ENCODE assay signal across 8 cellular contexts in the genomic region with DNA sequence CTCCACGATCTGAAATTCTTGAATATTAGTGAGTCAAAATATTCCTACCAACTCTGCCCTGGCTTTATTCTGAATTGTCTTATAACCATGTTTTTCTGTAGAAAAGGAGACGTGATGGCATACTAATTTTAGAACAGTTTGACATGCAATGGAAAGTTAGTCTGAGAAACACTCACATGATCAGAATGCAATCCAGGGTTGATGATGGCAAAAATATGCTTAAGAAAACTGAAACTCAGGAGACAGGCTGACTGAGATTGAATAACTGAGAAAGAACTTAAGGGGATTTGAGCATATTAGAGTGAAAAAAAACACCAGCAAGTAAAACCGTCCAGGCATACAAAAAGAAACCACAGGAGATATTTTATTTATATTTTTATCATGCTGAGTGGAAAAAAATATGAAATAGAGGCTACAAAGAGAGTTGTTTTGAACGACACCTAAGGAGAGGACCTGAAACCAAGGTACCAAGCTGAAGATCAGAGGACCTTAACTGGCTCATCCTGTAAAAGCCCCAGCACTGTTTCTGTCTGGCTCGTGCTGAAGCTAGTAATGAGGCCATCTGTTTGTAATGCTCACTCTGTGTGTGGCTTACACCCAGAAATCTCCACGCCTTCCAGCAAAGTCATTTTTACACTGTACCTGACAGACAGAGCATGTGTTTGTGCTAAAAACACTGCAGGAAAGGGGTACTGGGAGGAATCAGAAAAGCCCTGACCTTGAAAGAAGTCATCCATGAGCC.
DNase-seq lines count a peak whose midpoint lies in the region; ATAC-seq and TF ChIP-seq lines count a peak whose summit lies in the region.

No MANE protein-coding gene starts in this region.

- TF ChIP-seq CTCF in AG04449 (IDR thresholded peaks at IDR 0.05; ENCODE audit: insufficient read depth, low read length, missing control alignments) (no peak), prostate gland (IDR thresholded peaks at IDR 0.05) (no peak), mesothelial cell of epicardium (IDR thresholded peaks at IDR 0.05; ENCODE audit: unreplicated experiment) (no peak)

- H3K27ac ChIP-seq in prostate gland, result peak overlapping the region; percentile 8 to 16

- no peak for ATAC-seq in HG02623 (IDR thresholded peaks at IDR 0.05; ENCODE audit: unreplicated experiment)

- H3K27ac Mint-ChIP-seq in mesothelial cell of epicardium, result no peak overlapping the region

- no peak overlapping the region for H3K4me3 Mint-ChIP-seq in mesothelial cell of epicardium

- no peak for TF ChIP-seq POLR2A in prostate gland (IDR thresholded peaks at IDR 0.05)

- H3K36me3 Mint-ChIP-seq in mesothelial cell of epicardium, result no peaks in the 10 kb centered on the region

- no peaks in the 10 kb centered on the region for H3K9me3 ChIP-seq in prostate gland

- H3K4me1 Mint-ChIP-seq in mesothelial cell of epicardium, result peaks cover 3% of the 10 kb centered on the region

- CTCF ChIA-PET in AG04449 (lab: Yijun Ruan, JAX), result interaction anchor here (1.3 to 1.4 kb wide), 2 partner anchors 10 to 88 kb away, joined by 3 to 4 read pairs; no protein-coding TSS in a partner anchor

- peak; percentile 77 for DNase-seq in AG04449 (ENCODE audit: low read depth, low spot score)
- peak; percentile 73 for DNase-seq in NCI-H1694 (lab: John Stamatoyannopoulos, UW)
- peak; percentile 93 for DNase-seq in fibroblast of peridontal ligament (ENCODE audit: extremely low read depth)
- no peak for DNase-seq in prostate gland (ENCODE audit: low spot score)
- no peak for DNase-seq in NCI-H2029 (lab: John Stamatoyannopoulos, UW)
- DNase-seq in mesothelial cell of epicardium (ENCODE audit: low spot score in 2 of 2, unreplicated experiment in 2 of 2), result no peak
- DNase-seq in NCI-H1092 treated with DMSO at 0.1 percent for 48 hours (lab: John Stamatoyannopoulos, UW), result no peak

- H3K27me3 ChIP-seq in prostate gland (replicated peaks; ENCODE audit: insufficient read depth), result no peaks in the 10 kb centered on the region

- H3K27me3 Mint-ChIP-seq in mesothelial cell of epicardium (ENCODE audit: low read depth), result no peaks in the 10 kb centered on the region

- POLR2A ChIA-PET in AG04449 (lab: Yijun Ruan, JAX), result interaction anchor here (1.0 kb wide), 1 partner anchor 58 kb away, joined by 3 read pairs; no protein-coding TSS in a partner anchor

- H3K9me3 Mint-ChIP-seq in mesothelial cell of epicardium, result peaks cover 3% of the 10 kb centered on the region

- no peaks in the 10 kb centered on the region for H3K36me3 ChIP-seq in prostate gland

- no peaks in the 10 kb centered on the region for H3K4me1 ChIP-seq in prostate gland (replicated peaks)

- peak overlapping the region; percentile 29 for H3K4me3 ChIP-seq in AG04449 (ENCODE audit: low read depth, low read length)
- no peak overlapping the region for H3K4me3 ChIP-seq in prostate gland

- intact Hi-C loops in prostate gland (cut with DNase I), result no loop called here

- WGBS in prostate gland, result 39% methylated on average over 6 of the region's 6 CpGs

Comparison
In these comparisons a context has a peak if more than half of its experiments do, and no peak if none do; other contexts are left out.
1. DNase-seq: peak in AG04449 (single experiment), NCI-H1694 (single experiment) and fibroblast of peridontal ligament (single experiment); none in prostate gland (single experiment), NCI-H2029 (single experiment), mesothelial cell of epicardium (0 of 2) and NCI-H1092 treated with DMSO at 0.1 percent for 48 hours (single experiment).